ENCODE assay signal across 16 cellular contexts in genomic region chr10:126924180-126924914, GRCh38.
"Had no signal": no experiment of that assay in that cellular context is flagged by ENCODE, and none has a peak within 500 bp of the region (broad histone marks: within the 10 kb centered on the region; RNA-seq: fewer than 3 reads in every experiment).

No MANE protein-coding gene starts in this region.

- H3K27ac ChIP-seq: colonic mucosa, ovary had no signal

- DNase-seq: activated CD4-positive, alpha-beta T cell treated with anti-CD3 and anti-CD28 coated beads, Interleukin-2, amount 10 ng/mL, durations not matched to agents 7 days and 5 days; activated CD8-positive, alpha-beta memory T cell treated with anti-CD3 and anti-CD28 coated beads, Interleukin-2, amount 50 U/mL, for 48 hours; activated gamma-delta T cell; activated T-cell treated with anti-CD3 and anti-CD28 coated beads, Interleukin-2, amount 50 U/mL, for 72 hours; amniotic stem cell; caudate nucleus; colonic mucosa; esophagus squamous epithelium; glutamatergic neuron; midbrain; ovary; stimulated activated CD4-positive, alpha-beta T cell treated with anti-CD3 and anti-CD28 coated beads, Interleukin-2, amount 100 ng/mL, for 48 hours; transverse colon had no signal

- H3K9me3 ChIP-seq: colonic mucosa, esophagus squamous epithelium, ovary, transverse colon had no signal

- H3K36me3 ChIP-seq: colonic mucosa, ovary, transverse colon had no signal

- H3K27me3 ChIP-seq: colonic mucosa, esophagus squamous epithelium, ovary, transverse colon had no signal

- H3K4me1 ChIP-seq: colonic mucosa had no signal

- ATAC-seq: activated naive CD4-positive, alpha-beta T cell treated with anti-CD3 and anti-CD28 coated beads, Interleukin-2, amount 50 U/mL, for 72 hours; activated T-cell treated with anti-CD3 and anti-CD28 coated beads, Interleukin-2, amount 50 U/mL, for 72 hours; stimulated activated memory B cell treated with anti-CD40 and anti-IgM and Interleukin-4, amounts not matched to agents 10 μg/mL and 1 μg/mL and 100 μg/mL, for 72 hours had no signal

- H3K4me3 ChIP-seq: colonic mucosa, esophagus squamous epithelium, lung, ovary, transverse colon had no signal
